Comparison of ENCODE assay signal across 20 cellular contexts in genomic region chr1:6288026-6288425, GRCh38. TPM values are rescaled to one million over a fixed set of nuclear protein-coding genes. Genes with fewer than 3 reads are reported as not detected.
"Had no signal": no experiment of that assay in that cellular context is flagged by ENCODE, and none has a peak within 500 bp of the region (broad histone marks: within the 10 kb centered on the region; RNA-seq: fewer than 3 reads in every experiment).

No MANE protein-coding gene starts in this region.

- H3K36me3 ChIP-seq: prostate gland, right lobe of liver had no signal

- H3K27me3 ChIP-seq: body of pancreas, foreskin keratinocyte, right lobe of liver had no signal

- ATAC-seq: activated CD8-positive, alpha-beta T cell treated with anti-CD3 and anti-CD28 coated beads, Interleukin-2, amount 10 ng/mL, durations not matched to agents 7 days and 5 days; body of pancreas; foreskin keratinocyte; stimulated activated naive CD8-positive, alpha-beta T cell treated with anti-CD3 and anti-CD28 coated beads, Interleukin-15, Interleukin-2, amounts not matched to agents 100 U/mL and 50 U/mL, for 24 hours had no signal

- H3K4me3 Mint-ChIP-seq: activated CD4-positive, alpha-beta T cell treated with anti-CD3 and anti-CD28 coated beads, Interleukin-2, amount 10 ng/mL, durations not matched to agents 24 days and 14 days; activated CD8-positive, alpha-beta T cell treated with anti-CD3 and anti-CD28 coated beads, Interleukin-2, amount 10 ng/mL, durations not matched to agents 7 days and 5 days; activated naive CD4-positive, alpha-beta T cell treated with anti-CD3 and anti-CD28 coated beads, Interleukin-2, amount 50 U/mL, for 24 hours; dendritic cell treated with granulocyte-macrophage colony-stimulating factor and Interleukin-4, amounts not matched to agents 40 ng/mL and 50 ng/mL, for 4 days; naive B cell; T-helper 1 cell treated with Interleukin-12 subunit alpha and Interleukin-12 subunit beta and Interleukin-4 antibody, amounts not matched to agents 30 μg/mL and 1 μg/mL, for 36 hours had no signal

- H3K4me1 ChIP-seq: foreskin keratinocyte, prostate gland, right lobe of liver had no signal

- H3K9me3 Mint-ChIP-seq: activated CD4-positive, alpha-beta T cell treated with anti-CD3 and anti-CD28 coated beads, Interleukin-2, amount 10 ng/mL, durations not matched to agents 24 days and 14 days; activated naive CD4-positive, alpha-beta T cell treated with anti-CD3 and anti-CD28 coated beads, Interleukin-2, amount 50 U/mL, for 24 hours; dendritic cell treated with granulocyte-macrophage colony-stimulating factor and Interleukin-4, amounts not matched to agents 40 ng/mL and 50 ng/mL, for 4 days; naive B cell; T-helper 1 cell treated with Interleukin-12 subunit alpha and Interleukin-12 subunit beta and Interleukin-4 antibody, amounts not matched to agents 30 μg/mL and 1 μg/mL, for 36 hours had no signal

- H3K36me3 Mint-ChIP-seq: activated naive CD4-positive, alpha-beta T cell treated with anti-CD3 and anti-CD28 coated beads, Interleukin-2, amount 50 U/mL, for 24 hours; naive B cell had no signal

- H3K27me3 Mint-ChIP-seq: activated CD4-positive, alpha-beta T cell treated with anti-CD3 and anti-CD28 coated beads, Interleukin-2, amount 10 ng/mL, durations not matched to agents 24 days and 14 days; activated naive CD4-positive, alpha-beta T cell treated with anti-CD3 and anti-CD28 coated beads, Interleukin-2, amount 50 U/mL, for 24 hours; dendritic cell treated with granulocyte-macrophage colony-stimulating factor and Interleukin-4, amounts not matched to agents 40 ng/mL and 50 ng/mL, for 4 days; naive B cell had no signal

- H3K27ac Mint-ChIP-seq: activated CD4-positive, alpha-beta T cell treated with anti-CD3 and anti-CD28 coated beads, Interleukin-2, amount 10 ng/mL, durations not matched to agents 24 days and 14 days; activated CD8-positive, alpha-beta T cell treated with anti-CD3 and anti-CD28 coated beads, Interleukin-2, amount 10 ng/mL, durations not matched to agents 7 days and 5 days; activated naive CD4-positive, alpha-beta T cell treated with anti-CD3 and anti-CD28 coated beads, Interleukin-2, amount 50 U/mL, for 24 hours; dendritic cell treated with granulocyte-macrophage colony-stimulating factor and Interleukin-4, amounts not matched to agents 40 ng/mL and 50 ng/mL, for 4 days; naive B cell; T-helper 1 cell treated with Interleukin-12 subunit alpha and Interleukin-12 subunit beta and Interleukin-4 antibody, amounts not matched to agents 30 μg/mL and 1 μg/mL, for 36 hours had no signal

- H3K27ac ChIP-seq: body of pancreas, foreskin keratinocyte, prostate gland, right lobe of liver had no signal

- H3K4me1 Mint-ChIP-seq: activated CD4-positive, alpha-beta T cell treated with anti-CD3 and anti-CD28 coated beads, Interleukin-2, amount 10 ng/mL, durations not matched to agents 24 days and 14 days; activated naive CD4-positive, alpha-beta T cell treated with anti-CD3 and anti-CD28 coated beads, Interleukin-2, amount 50 U/mL, for 24 hours; naive B cell had no signal

- H3K9me3 ChIP-seq: body of pancreas, prostate gland, right lobe of liver had no signal

- H3K4me3 ChIP-seq: body of pancreas, prostate gland, right lobe of liver had no signal

- DNase-seq: activated CD4-positive, alpha-beta T cell treated with anti-CD3 and anti-CD28 coated beads, Interleukin-2, amount 10 ng/mL, durations not matched to agents 24 days and 14 days; activated CD8-positive, alpha-beta memory T cell treated with anti-CD3 and anti-CD28 coated beads, Interleukin-2, amount 50 U/mL, for 4 hours; activated CD8-positive, alpha-beta T cell treated with anti-CD3 and anti-CD28 coated beads, Interleukin-2, amount 10 ng/mL, durations not matched to agents 7 days and 5 days; activated effector memory CD4-positive, alpha-beta T cell treated with anti-CD3 and anti-CD28 coated beads, Interleukin-2, amount 50 U/mL, for 16 hours; activated T-cell treated with anti-CD3 and anti-CD28 coated beads, Interleukin-2, amount 50 U/mL, for 48 hours; effector memory CD4-positive, alpha-beta T cell; foreskin keratinocyte; glutamatergic neuron; naive B cell; right lobe of liver; stimulated activated naive CD8-positive, alpha-beta T cell treated with anti-CD3 and anti-CD28 coated beads, Interleukin-15, Interleukin-2, amounts not matched to agents 100 U/mL and 50 U/mL, for 24 hours had no signal

RNA-seq across cellular contexts. Expression of gene HES3, which starts 44.0 kb away (rescaled TPM):
- total RNA-seq: activated CD4-positive, alpha-beta T cell treated with anti-CD3 and anti-CD28 coated beads, Interleukin-2, amount 10 ng/mL, durations not matched to agents 24 days and 14 days; activated CD8-positive, alpha-beta T cell treated with anti-CD3 and anti-CD28 coated beads, Interleukin-2, amount 10 ng/mL, durations not matched to agents 7 days and 5 days; body of pancreas; foreskin keratinocyte; left colon; lung microvascular endothelial cell; mononuclear cell; occipital lobe; prostate gland; right lobe of liver had no signal
